Comparison of ENCODE assay signal across 14 cellular contexts in genomic region chr17:27521281-27522027, GRCh38.
DNase-seq lines count a peak whose midpoint lies in the region; ATAC-seq and TF ChIP-seq lines count a peak whose summit lies in the region.
"Had no signal": no experiment of that assay in that cellular context is flagged by ENCODE, and none has a peak within 500 bp of the region (broad histone marks: within the 10 kb centered on the region; RNA-seq: fewer than 3 reads in every experiment).

No MANE protein-coding gene starts in this region.

- peaks cover 7% of the 10 kb centered on the region for H3K27me3 Mint-ChIP-seq in GM23338 (ENCODE audit: insufficient read depth, low read depth, poor library complexity)
- H3K27me3 Mint-ChIP-seq: CD4-positive, alpha-beta memory T cell had no signal

- peaks cover 10% of the 10 kb centered on the region; the same call in 1 of the 2 replicates for H3F3A ChIP-seq in GM23338 (replicated peaks; ENCODE audit: low read depth)

- ATAC-seq in IMR-90 (ENCODE audit: low read depth) (no peak), GM23338 (no peak)
- ATAC-seq in stimulated activated effector memory CD8-positive, alpha-beta T cell treated with anti-CD3 and anti-CD28 coated beads, Interleukin-12 subunit alpha, Interleukin-12 subunit beta, amount 100 ng/mL, for 72 hours = no peak

- H3K9ac ChIP-seq in IMR-90 (ENCODE audit: low read depth, low read length) = no peak overlapping the region

- TF ChIP-seq RAD21 in IMR-90 (IDR thresholded peaks at IDR 0.05; ENCODE audit: low read length) = no peak

- no TSS peak for BruUV-seq in IMR-90 (replicated peaks; lab: Mats Ljungman, UMichigan)

- H3K36me3 Mint-ChIP-seq in stimulated activated effector memory CD8-positive, alpha-beta T cell treated with anti-CD3 and anti-CD28 coated beads, Interleukin-12 subunit alpha, Interleukin-12 subunit beta, amount 100 ng/mL, for 72 hours = no peaks in the 10 kb centered on the region
- no peaks in the 10 kb centered on the region for H3K36me3 Mint-ChIP-seq in GM23338 (ENCODE audit: low read depth)
- H3K36me3 Mint-ChIP-seq: CD4-positive, alpha-beta memory T cell had no signal

- dilution Hi-C loops in IMR-90 (cut with HindIII; ENCODE audit: low sequenced_read_pairs, unreplicated experiment) = no loop called here

- H4K8ac ChIP-seq in IMR-90 (ENCODE audit: low read depth in 2 of 2, low read length in 2 of 2) = no peak overlapping the region

- WGBS in IMR-90 (ENCODE audit: extremely low coverage in 2 of 2, insufficient read length in 1 of 2), 2 experiments = 100% methylated on average over 1 of the region's 7 CpGs; no CpG with 5 or more reads in 1 of the 2 experiments
- WGBS in hepatocyte (ENCODE audit: low lambda C conversion rate, missing lambda C conversion rate) = 85% methylated on average over 7 of the region's 7 CpGs

- TF ChIP-seq CTCF in IMR-90 (conservative IDR thresholded peaks at IDR 0.05; ENCODE audit: low read depth, low read length) (no peak), hepatocyte (IDR thresholded peaks at IDR 0.05; ENCODE audit: poor library complexity) (no peak), GM23338 (conservative IDR thresholded peaks at IDR 0.05; ENCODE audit: low read depth in 2 of 2) (no peak)

- H3K4me1 ChIP-seq in IMR-90 (ENCODE audit: control insufficient read depth, insufficient read depth, low read length) = peaks cover 39% of the 10 kb centered on the region
- H3K4me1 ChIP-seq in hepatocyte (ENCODE audit: insufficient read depth) = peaks cover 46% of the 10 kb centered on the region
- H3K4me1 ChIP-seq in GM23338 (ENCODE audit: insufficient read depth) = peaks cover 59% of the 10 kb centered on the region
- H3K4me1 ChIP-seq: BE2C had no signal

- no peak overlapping the region for H2BK15ac ChIP-seq in IMR-90 (ENCODE audit: low read depth, low read length)

- H2BK120ac ChIP-seq in IMR-90 (ENCODE audit: low read depth, low read length) = no peak overlapping the region

- H3K4me3 Mint-ChIP-seq in stimulated activated effector memory CD8-positive, alpha-beta T cell treated with anti-CD3 and anti-CD28 coated beads, Interleukin-12 subunit alpha, Interleukin-12 subunit beta, amount 100 ng/mL, for 72 hours = no peak overlapping the region
- no peak overlapping the region for H3K4me3 Mint-ChIP-seq in GM23338
- H3K4me3 Mint-ChIP-seq: CD4-positive, alpha-beta memory T cell had no signal

- H3K23ac ChIP-seq in IMR-90 (ENCODE audit: low read depth, low read length) = no peak overlapping the region

- no peak overlapping the region for H3K56ac ChIP-seq in IMR-90 (ENCODE audit: extremely low read depth, insufficient read depth, low read length)

- intact Hi-C loops in IMR-90 (cut with micrococcal nuclease) = no loop called here

- H3K14ac ChIP-seq in IMR-90 (replicated peaks; ENCODE audit: low read depth, low read length) = peak overlapping the region; percentile 31; the same call in 1 of the 2 replicates

- DNase-seq in IMR-90 = no peak
- peak; percentile 74 for DNase-seq in amniotic epithelial cell (ENCODE audit: low read depth)
- no peak for DNase-seq in hepatocyte (ENCODE audit: low spot score)
- DNase-seq in stimulated activated effector memory CD8-positive, alpha-beta T cell treated with anti-CD3 and anti-CD28 coated beads, Interleukin-12 subunit alpha, Interleukin-12 subunit beta, amount 100 ng/mL, for 72 hours (ENCODE audit: low spot score in 2 of 2) = no peak
- no peak for DNase-seq in RPMI8226
- DNase-seq in GM23338 (ENCODE audit: low spot score) = no peak
- DNase-seq in midbrain (lab: John Stamatoyannopoulos, UW) = no peak
- DNase-seq in GF-D8 (lab: John Stamatoyannopoulos, UW) = no peak
- DNase-seq: BE2C; CD4-positive, alpha-beta memory T cell; NCI-H1436; NCI-H2081 treated with DMSO at 0.1 percent for 48 hours; NCI-H524 had no signal

- H2BK5ac ChIP-seq in IMR-90 (ENCODE audit: low read depth, low read length, poor library complexity, severe bottlenecking) = no peak overlapping the region

- H3K4me2 ChIP-seq in IMR-90 (ENCODE audit: low read depth, low read length) = no peak overlapping the region
- H3K4me2 ChIP-seq in hepatocyte = no peak overlapping the region
- H3K4me2 ChIP-seq in GM23338 = no peak overlapping the region

- TF ChIP-seq POLR2A in IMR-90 (IDR thresholded peaks at IDR 0.05; ENCODE audit: low read depth, low read length) = no peak

- H3K9me3 Mint-ChIP-seq in stimulated activated effector memory CD8-positive, alpha-beta T cell treated with anti-CD3 and anti-CD28 coated beads, Interleukin-12 subunit alpha, Interleukin-12 subunit beta, amount 100 ng/mL, for 72 hours = no peaks in the 10 kb centered on the region
- H3K9me3 Mint-ChIP-seq in GM23338 = no peaks in the 10 kb centered on the region; the same call in 2 of the 3 replicates
- H3K9me3 Mint-ChIP-seq: CD4-positive, alpha-beta memory T cell had no signal

- in situ Hi-C loops in IMR-90 (cut with MboI; ENCODE audit: low sequenced_read_pairs) = no loop called here

- H3K36me3 ChIP-seq in IMR-90 (ENCODE audit: control insufficient read depth, insufficient read depth, low read length) (no peaks in the 10 kb centered on the region), hepatocyte (replicated peaks; ENCODE audit: insufficient read depth, low read depth) (no peaks in the 10 kb centered on the region), GM23338 (ENCODE audit: insufficient read depth) (no peaks in the 10 kb centered on the region)
- H3K36me3 ChIP-seq: BE2C, HAP-1 had no signal

- POLR2A ChIA-PET in IMR-90 (lab: Charles Lee; ENCODE audit: unreplicated experiment) = no interaction called here

- H2AFZ ChIP-seq in IMR-90 (replicated peaks; ENCODE audit: low read length, poor library complexity) = no peak overlapping the region
- no peak overlapping the region for H2AFZ ChIP-seq in hepatocyte
- no peak overlapping the region for H2AFZ ChIP-seq in GM23338

- no peak overlapping the region for H4K91ac ChIP-seq in IMR-90 (ENCODE audit: insufficient read depth, low read depth, low read length)

- H3K9me2 ChIP-seq in hepatocyte (replicated peaks; ENCODE audit: insufficient read depth) (no peaks in the 10 kb centered on the region), GM23338 (ENCODE audit: insufficient read depth) (peaks cover 2% of the 10 kb centered on the region; the same call in 1 of the 2 replicates)

- H3K27ac ChIP-seq in IMR-90 (ENCODE audit: insufficient read depth, low read length) = no peak overlapping the region
- H3K27ac ChIP-seq in hepatocyte = peak overlapping the region; percentile 82
- H3K27ac ChIP-seq in GM23338 (ENCODE audit: low read depth) = no peak overlapping the region

- H3K27me3 ChIP-seq in IMR-90 (ENCODE audit: control insufficient read depth, insufficient read depth, low read length) (no peaks in the 10 kb centered on the region), hepatocyte (no peaks in the 10 kb centered on the region), GM23338 (ENCODE audit: insufficient read depth) (no peaks in the 10 kb centered on the region)
- H3K27me3 ChIP-seq: BE2C had no signal

- peaks cover 88% of the 10 kb centered on the region for H3K79me2 ChIP-seq in hepatocyte
- H3K79me2 ChIP-seq in GM23338 (replicated peaks; ENCODE audit: insufficient read depth) = peaks cover 91% of the 10 kb centered on the region

- no peak overlapping the region for H2AK5ac ChIP-seq in IMR-90 (ENCODE audit: low read depth, low read length)

- H3K9me1 ChIP-seq in IMR-90 (ENCODE audit: insufficient read depth, low read length) = peaks cover 38% of the 10 kb centered on the region

- H3K18ac ChIP-seq in IMR-90 (ENCODE audit: low read depth, low read length) = no peak overlapping the region

- H2BK20ac ChIP-seq in IMR-90 (ENCODE audit: low read depth, low read length) = no peak overlapping the region

- H3K9me3 ChIP-seq in IMR-90 (ENCODE audit: control insufficient read depth, insufficient read depth, low read length) (no peaks in the 10 kb centered on the region), hepatocyte (ENCODE audit: low read depth) (no peaks in the 10 kb centered on the region)
- H3K9me3 ChIP-seq: BE2C, HAP-1 had no signal

- H4K20me1 ChIP-seq in IMR-90 (ENCODE audit: insufficient read depth, low read length) (peaks cover 66% of the 10 kb centered on the region), hepatocyte (ENCODE audit: insufficient read depth, poor library complexity, severe bottlenecking) (no peaks in the 10 kb centered on the region), GM23338 (replicated peaks; ENCODE audit: insufficient read depth) (peaks cover 6% of the 10 kb centered on the region; the same call in 1 of the 2 replicates)

- no peak overlapping the region for H2AK9ac ChIP-seq in IMR-90 (replicated peaks; ENCODE audit: low read depth, low read length, poor library complexity)

- H3K4me1 Mint-ChIP-seq in stimulated activated effector memory CD8-positive, alpha-beta T cell treated with anti-CD3 and anti-CD28 coated beads, Interleukin-12 subunit alpha, Interleukin-12 subunit beta, amount 100 ng/mL, for 72 hours = peaks cover 63% of the 10 kb centered on the region
- H3K4me1 Mint-ChIP-seq in GM23338 = peaks cover 66% of the 10 kb centered on the region

- peaks cover 22 to 90% of the 10 kb centered on the region in 2 experiments for H3K79me1 ChIP-seq in IMR-90 (ENCODE audit: low read depth in 1 of 2, low read length in 2 of 2)

- CTCF ChIA-PET in IMR-90 (lab: Yijun Ruan, JAX) = no interaction called here

- H3K4me3 ChIP-seq in IMR-90 (ENCODE audit: insufficient read depth, low read depth, low read length) (no peak overlapping the region), hepatocyte (no peak overlapping the region), GM23338 (no peak overlapping the region)
- H3K4me3 ChIP-seq: HAP-1 had no signal

- H3K4ac ChIP-seq in IMR-90 (ENCODE audit: low read depth, low read length) = no peak overlapping the region

- no peak overlapping the region; the same call in 1 of the 2 replicates for H4K5ac ChIP-seq in IMR-90 (ENCODE audit: low read depth, low read length)

- peak overlapping the region; percentile 13 for H3K27ac Mint-ChIP-seq in stimulated activated effector memory CD8-positive, alpha-beta T cell treated with anti-CD3 and anti-CD28 coated beads, Interleukin-12 subunit alpha, Interleukin-12 subunit beta, amount 100 ng/mL, for 72 hours
- H3K27ac Mint-ChIP-seq in GM23338 = no peak overlapping the region
- H3K27ac Mint-ChIP-seq: CD4-positive, alpha-beta memory T cell had no signal

TF ChIP-seq in IMR-90, 13 proteins besides CTCF, POLR2A, EP300 and RAD21 (continues in another document):
- TF ChIP-seq CHD1 (IDR thresholded peaks at IDR 0.05; ENCODE audit: low read depth, low read length) = no peak

TF ChIP-seq in GM23338, 12 proteins besides CTCF, POLR2A, EP300 and RAD21 (continues in another document):
- TF ChIP-seq ETS1 (IDR thresholded peaks at IDR 0.05) = no peak
